13 cellular contexts compared by ENCODE assay signal in genomic region chr17:492015-492399, GRCh38. TPM values are rescaled to one million over a fixed set of nuclear protein-coding genes. Genes with fewer than 3 reads are reported as not detected.
DNase-seq lines count a peak whose midpoint lies in the region; ATAC-seq and TF ChIP-seq lines count a peak whose summit lies in the region.
"Had no signal": no experiment of that assay in that cellular context is flagged by ENCODE, and none has a peak within 500 bp of the region (broad histone marks: within the 10 kb centered on the region; RNA-seq: fewer than 3 reads in every experiment).

No MANE protein-coding gene starts in this region.

- H3K27me3 Mint-ChIP-seq in T-cell = no peaks in the 10 kb centered on the region

- 81 to 91% (median 87%) methylated on average over 10 of the region's 10 CpGs for WGBS in heart left ventricle, 4 donors

- peak overlapping the region; percentile 50 to 64 (median 53) for H3K4me3 Mint-ChIP-seq in T-cell

- POLR2A ChIA-PET in T-cell (lab: Charles Lee) = no interaction called here

- H3K9ac ChIP-seq in iPS-20b (ENCODE audit: low read depth, low read length) = peak overlapping the region; percentile 33; the same call in 1 of the 2 replicates

- H3K4me1 ChIP-seq in heart left ventricle = peaks cover 0 to 20% (median 11%) of the 10 kb centered on the region in 12 donors
- H3K4me1 ChIP-seq in iPS-20b (ENCODE audit: insufficient read depth, low read length) = peaks cover 3% of the 10 kb centered on the region; the same call in 1 of the 2 replicates
- H3K4me1 ChIP-seq: BE2C had no signal

- no peaks in the 10 kb centered on the region for H3K36me3 Mint-ChIP-seq in T-cell

- H3K4me1 Mint-ChIP-seq in T-cell = peaks cover 15 to 25% (median 16%) of the 10 kb centered on the region in 3 donors

- ATAC-seq in left ventricle myocardium superior (peak; percentile 13), heart left ventricle (no peak), T-cell (replicated peaks in 1 of 4) (no peak), GM19035 (IDR thresholded peaks at IDR 0.05; ENCODE audit: unreplicated experiment) (no peak), GM21737 (IDR thresholded peaks at IDR 0.05; ENCODE audit: unreplicated experiment) (no peak)

- no peaks in the 10 kb centered on the region for H3K9me3 ChIP-seq in heart left ventricle
- H3K9me3 ChIP-seq in iPS-20b (ENCODE audit: insufficient read depth, low read depth, low read length) = no peaks in the 10 kb centered on the region
- H3K9me3 ChIP-seq: BE2C, tibial nerve had no signal

- H3K4me3 ChIP-seq in heart left ventricle (peak overlapping the region in 1 of 12 donors; percentile 61), iPS-20b (ENCODE audit: low read length) (peak overlapping the region; percentile 65; the same call in 1 of the 2 replicates)

- H3K36me3 ChIP-seq in heart left ventricle = no peaks in the 10 kb centered on the region
- H3K36me3 ChIP-seq in iPS-20b (ENCODE audit: insufficient read depth, low read depth, low read length) = no peaks in the 10 kb centered on the region
- H3K36me3 ChIP-seq: BE2C, tibial nerve had no signal

- no peaks in the 10 kb centered on the region for H3K9me3 Mint-ChIP-seq in T-cell

- TF ChIP-seq POLR2A in heart left ventricle (IDR thresholded peaks at IDR 0.05) = no peak

- H3K27ac ChIP-seq in heart left ventricle (no peak overlapping the region), iPS-20b (ENCODE audit: low read length) (no peak overlapping the region)
- H3K27ac ChIP-seq: SJSA1 had no signal

- intact Hi-C loops in left ventricle myocardium superior (cut with micrococcal nuclease) = no loop called here
- intact Hi-C loops in heart left ventricle (cut with DNase I) = no loop called here

- CTCF ChIA-PET in T-cell (lab: Charles Lee) = interaction anchor here in 1 of 2 donors (1.2 kb wide), 1 partner anchor 80 kb away, joined by 4 read pairs; no protein-coding TSS in a partner anchor

- H3K27me3 ChIP-seq in heart left ventricle (no peaks in the 10 kb centered on the region), iPS-20b (ENCODE audit: insufficient read depth, low read length) (peaks cover 33% of the 10 kb centered on the region)
- H3K27me3 ChIP-seq: BE2C, SJSA1 had no signal

- peak overlapping the region in 1 of 2 donors; percentile 22 for H3K27ac Mint-ChIP-seq in T-cell

- DNase-seq in left ventricle myocardium superior (no peak), heart left ventricle (no peak), T-cell (no peak), NCI-H2029 (lab: John Stamatoyannopoulos, UW) (no peak), hepatic stellate cell (ENCODE audit: low spot score) (no peak)
- DNase-seq: BE2C; effector CD8-positive, alpha-beta T cell; NCI-H226 had no signal

- no peak for TF ChIP-seq CTCF in heart left ventricle (IDR thresholded peaks at IDR 0.05)

RNA-seq across cellular contexts. Expression of gene RFLNB, which starts 46.3 kb away (rescaled TPM):
- total RNA-seq in left ventricle myocardium superior (17.4 TPM), heart left ventricle (10 to 100 TPM in 7 of 9 donors, 1 to 10 TPM in 2; 9.1 to 25.4 (median 11.6) TPM), T-cell (10 to 100 TPM; 38.3 to 70.3 (median 55.2) TPM)
- polyA plus RNA-seq in heart left ventricle = 10 to 100 TPM; 10.9 to 15.7 TPM
